Comparison of ENCODE assay signal across 10 cellular contexts in genomic region chr7:77570330-77571011, GRCh38. TPM values are rescaled to one million over a fixed set of nuclear protein-coding genes. Genes with fewer than 3 reads are reported as not detected.
DNase-seq lines count a peak whose midpoint lies in the region; ATAC-seq lines count a peak whose summit lies in the region.
"Had no signal": no experiment of that assay in that cellular context is flagged by ENCODE, and none has a peak within 500 bp of the region (broad histone marks: within the 10 kb centered on the region; RNA-seq: fewer than 3 reads in every experiment).

No MANE protein-coding gene starts in this region.

- no peak for ATAC-seq in GM18520 (IDR thresholded peaks at IDR 0.05; ENCODE audit: unreplicated experiment)
- no peak for ATAC-seq in HG03565 (IDR thresholded peaks at IDR 0.05; ENCODE audit: unreplicated experiment)
- ATAC-seq: Panc1 had no signal

- DNase-seq in AML-193 (lab: John Stamatoyannopoulos, UW) (peak; percentile 76 to 81), HS-5 (ENCODE audit: low read depth) (peak; percentile 31), astrocyte of the hippocampus (ENCODE audit: low read depth, low spot score) (peak; percentile 75), lung microvascular endothelial cell (ENCODE audit: low read depth in 2 of 2) (peak; percentile 74 to 78), T-helper 1 cell (no peak)
- no peak for DNase-seq in activated CD4-positive, alpha-beta T cell treated with anti-CD3 and anti-CD28 coated beads, Interleukin-2, amount 50 U/mL, for 4 hours
- DNase-seq: islet precursor cell had no signal

RNA-seq across cellular contexts. Expression of gene PTPN12, which starts 33.4 kb away (rescaled TPM):
- total RNA-seq in lung microvascular endothelial cell: 34.0 and 44.4 TPM in 2 replicates

Comparison
In these comparisons a context has a peak if more than half of its experiments do, and no peak if none do; other contexts are left out.
1. DNase-seq: peak in AML-193 (2 of 2), HS-5 (single experiment), astrocyte of the hippocampus (single experiment) and lung microvascular endothelial cell (2 of 2); none in activated CD4-positive, alpha-beta T cell treated with anti-CD3 and anti-CD28 coated beads, Interleukin-2, amount 50 U/mL, for 4 hours (0 of 2) and T-helper 1 cell (0 of 5).